In the genomic region with DNA sequence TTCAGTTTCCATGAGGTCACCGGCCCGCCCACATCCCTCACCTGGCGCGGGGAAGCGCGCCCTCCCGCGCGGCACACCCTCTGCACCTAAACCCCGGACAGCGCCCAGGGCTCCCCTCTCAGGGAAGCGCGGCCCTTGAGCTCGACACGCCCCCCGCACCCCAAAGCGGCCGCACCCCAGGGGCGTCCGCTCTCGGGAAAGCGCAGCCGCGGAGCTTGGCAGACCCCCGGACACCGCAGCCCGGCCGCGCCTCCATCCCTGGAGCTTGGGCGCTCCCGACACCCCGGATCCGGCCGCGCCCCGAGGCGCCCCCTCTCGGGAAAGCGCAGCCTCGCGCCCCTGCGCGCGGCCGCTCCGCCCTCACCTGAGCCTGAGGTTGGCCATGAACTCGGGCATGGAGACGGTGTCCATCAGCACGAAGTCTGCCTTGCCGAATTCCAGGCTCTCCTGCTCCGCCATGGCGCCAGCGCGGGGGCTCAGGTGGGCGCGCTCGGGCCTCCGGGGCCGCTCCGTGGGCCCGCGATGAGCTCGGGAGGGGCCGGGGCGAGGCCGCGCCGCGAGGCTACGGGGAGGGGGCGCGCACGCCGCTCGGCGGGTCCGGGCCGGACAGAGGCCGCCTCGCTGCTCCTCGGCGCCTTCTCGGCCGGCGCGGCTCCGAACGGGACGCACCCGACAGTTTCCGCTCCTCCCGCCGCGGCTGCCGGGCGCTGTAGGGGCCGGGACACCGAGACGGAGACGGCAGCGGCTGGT, we compare ENCODE assay signal across 8 cellular contexts. TPM values are rescaled to one million over a fixed set of nuclear protein-coding genes. Genes with fewer than 3 reads are reported as not detected.
DNase-seq lines count a peak whose midpoint lies in the region; ATAC-seq and TF ChIP-seq lines count a peak whose summit lies in the region.

A gene (minus strand): TSS at position 711 of the 750 bp plus-strand sequence. CDS start 252 bp downstream, at position 459.

- peak within 1 kb of the TSS; percentile 70 to 94 (median 86) for H3K27ac Mint-ChIP-seq in naive thymus-derived CD8-positive, alpha-beta T cell
- peak within 1 kb of the TSS; percentile 74 for H3K27ac Mint-ChIP-seq in stimulated activated memory B cell treated with anti-CD40 and anti-IgM and Interleukin-4, amounts not matched to agents 10 μg/mL and 1 μg/mL and 100 μg/mL, for 72 hours

- WGBS in esophagus, 2 donors, result 0% methylated on average over 56 to 101 of the region's 101 CpGs

- H3K4me3 ChIP-seq in esophagus (ENCODE audit: low read depth in 1 of 2, low read length in 2 of 2), result peak within 1 kb of the TSS; percentile 78 to 79

- DNase-seq in NCI-H2227 treated with DMSO at 0.1 percent for 48 hours (lab: John Stamatoyannopoulos, UW), result peak; percentile 15
- DNase-seq in activated CD8-positive, alpha-beta memory T cell treated with anti-CD3 and anti-CD28 coated beads, Interleukin-2, amount 50 U/mL, for 48 hours, result peak; percentile 87
- DNase-seq in naive thymus-derived CD8-positive, alpha-beta T cell, result peak in 9 of 10 donors; percentile 25 to 77 (median 59)
- DNase-seq in dedifferentiated amniotic fluid mesenchymal stem cell (ENCODE audit: extremely low spot score), result no peak

- POLR2A ChIA-PET in naive thymus-derived CD8-positive, alpha-beta T cell (lab: Charles Lee), result interaction anchor here (0.7 to 1.5 kb wide), 5 partner anchors 8 to 432 kb away, joined by 3 to 5 read pairs (median 3); a partner anchor contains a TSS

- H3K4me1 ChIP-seq in esophagus (ENCODE audit: control insufficient read depth in 2 of 2, insufficient read depth in 2 of 2, low read length in 1 of 2), result peaks cover 0 to 3% of the 10 kb centered on the region in 2 donors

- no peaks in the 10 kb centered on the region for H3K36me3 ChIP-seq in esophagus (ENCODE audit: control insufficient read depth in 2 of 2, insufficient read depth in 2 of 2, low read length in 1 of 2)

- ATAC-seq in GM18505 (IDR thresholded peaks at IDR 0.05; ENCODE audit: unreplicated experiment) (peak; percentile 51), HG02852 (IDR thresholded peaks at IDR 0.05; ENCODE audit: unreplicated experiment) (peak; percentile 70)
- ATAC-seq in naive thymus-derived CD8-positive, alpha-beta T cell, result peak; percentile 44 to 54
- ATAC-seq in stimulated activated memory B cell treated with anti-CD40 and anti-IgM and Interleukin-4, amounts not matched to agents 10 μg/mL and 1 μg/mL and 100 μg/mL, for 72 hours, result peak; percentile 81

- H3K36me3 Mint-ChIP-seq in naive thymus-derived CD8-positive, alpha-beta T cell, result no peaks in the 10 kb centered on the region
- H3K36me3 Mint-ChIP-seq in stimulated activated memory B cell treated with anti-CD40 and anti-IgM and Interleukin-4, amounts not matched to agents 10 μg/mL and 1 μg/mL and 100 μg/mL, for 72 hours, result no peaks in the 10 kb centered on the region

- H3K4me3 Mint-ChIP-seq in naive thymus-derived CD8-positive, alpha-beta T cell, result peak within 1 kb of the TSS; percentile 84 to 99 (median 94)
- H3K4me3 Mint-ChIP-seq in stimulated activated memory B cell treated with anti-CD40 and anti-IgM and Interleukin-4, amounts not matched to agents 10 μg/mL and 1 μg/mL and 100 μg/mL, for 72 hours, result peak within 1 kb of the TSS; percentile 92

- H3K9me3 ChIP-seq in esophagus (ENCODE audit: control insufficient read depth in 2 of 2, insufficient read depth in 1 of 2, low read depth in 1 of 2, low read length in 1 of 2), result no peaks in the 10 kb centered on the region

- peak; percentile 54 for TF ChIP-seq POLR2A in GM18505 (IDR thresholded peaks at IDR 0.05; ENCODE audit: borderline replicate concordance, extremely low read depth, insufficient read depth, insufficient read length)

- H3K27me3 Mint-ChIP-seq in naive thymus-derived CD8-positive, alpha-beta T cell, result peaks cover 0 to 10% (median 4%) of the 10 kb centered on the region in 5 donors
- no peaks in the 10 kb centered on the region for H3K27me3 Mint-ChIP-seq in stimulated activated memory B cell treated with anti-CD40 and anti-IgM and Interleukin-4, amounts not matched to agents 10 μg/mL and 1 μg/mL and 100 μg/mL, for 72 hours

- no peaks in the 10 kb centered on the region for H3K27me3 ChIP-seq in esophagus (ENCODE audit: control insufficient read depth in 1 of 2, insufficient read depth in 2 of 2, low read length in 2 of 2)

- H3K27ac ChIP-seq in esophagus (ENCODE audit: low read depth in 2 of 2, low read length in 1 of 2), result peak within 1 kb of the TSS; percentile 93 to 98

- no peaks in the 10 kb centered on the region for H3K9me3 Mint-ChIP-seq in naive thymus-derived CD8-positive, alpha-beta T cell
- H3K9me3 Mint-ChIP-seq in stimulated activated memory B cell treated with anti-CD40 and anti-IgM and Interleukin-4, amounts not matched to agents 10 μg/mL and 1 μg/mL and 100 μg/mL, for 72 hours, result no peaks in the 10 kb centered on the region

- peaks cover 6 to 15% (median 13%) of the 10 kb centered on the region in 4 donors for H3K4me1 Mint-ChIP-seq in naive thymus-derived CD8-positive, alpha-beta T cell
- peaks cover 31% of the 10 kb centered on the region for H3K4me1 Mint-ChIP-seq in stimulated activated memory B cell treated with anti-CD40 and anti-IgM and Interleukin-4, amounts not matched to agents 10 μg/mL and 1 μg/mL and 100 μg/mL, for 72 hours

RNA-seq across cellular contexts. Expression of the gene that starts here (rescaled TPM):
- 10 to 100 TPM; 31.8 to 43.2 TPM for polyA plus RNA-seq in esophagus
- total RNA-seq in naive thymus-derived CD8-positive, alpha-beta T cell, result 1 to 10 TPM; 8.7 to 9.7 TPM
- 1 to 10 TPM; 1.3 to 3.1 (median 2.5) TPM for polyA plus RNA-seq in naive thymus-derived CD8-positive, alpha-beta T cell

Comparison
In these comparisons a context has a peak if more than half of its experiments do, and no peak if none do; other contexts are left out.
1. RNA of the gene that starts here (polyA plus RNA-seq): 31.8 to 43.2 TPM in esophagus; 1.3 to 3.1 TPM in naive thymus-derived CD8-positive, alpha-beta T cell; every median in the first group is over 4 times any median in the second.
2. Peak in every context shown above with its lines, with median percentiles within 50 percentile points of each other: ATAC-seq.